1 cellular context compared by ENCODE assay signal in genomic region chr20:1777476-1777820, GRCh38.
A peak's percentile ranks its signal among the peaks of the same experiment; 100 is the strongest.
TF ChIP-seq lines count a peak whose summit lies in the region.

No MANE protein-coding gene starts in this region.

TF ChIP-seq in HepG2, 621 proteins besides CTCF, POLR2A, EP300 and RAD21 (continued from another document):
- TF ChIP-seq KIAA2018 (CRISPR knock-in tag; IDR thresholded peaks at IDR 0.05; ENCODE audit: borderline replicate concordance) (0 out of 2 replicates have a peak, but pooled peaks have one; percentile 44), ZNF414 (CRISPR knock-in tag; IDR thresholded peaks at IDR 0.05) (no peak), ZNF879 (CRISPR knock-in tag; IDR thresholded peaks at IDR 0.05) (0 out of 2 replicates have a peak, but pooled peaks have one; percentile 22), KDM1A (CRISPR knock-in tag; IDR thresholded peaks at IDR 0.05) (0 out of 2 replicates have a peak, but pooled peaks have one; percentile 3), ZNF33A (CRISPR knock-in tag; IDR thresholded peaks at IDR 0.05; ENCODE audit: borderline replicate concordance) (peak; percentile 10; the same call in 1 of the 2 replicates), FOXO4 (CRISPR knock-in tag; conservative IDR thresholded peaks at IDR 0.05) (0 out of 2 replicates have a peak, but pooled peaks have one; percentile 8), THAP7 (CRISPR knock-in tag; IDR thresholded peaks at IDR 0.05) (0 out of 2 replicates have a peak, but pooled peaks have one; percentile 8), TMF1 (CRISPR knock-in tag; IDR thresholded peaks at IDR 0.05; ENCODE audit: low read depth) (no peak), SNAPC5 (CRISPR knock-in tag; IDR thresholded peaks at IDR 0.05; ENCODE audit: borderline replicate concordance) (0 out of 2 replicates have a peak, but pooled peaks have one; percentile 1), CCDC6 (CRISPR knock-in tag; IDR thresholded peaks at IDR 0.05) (no peak), ZNF816 (CRISPR knock-in tag; IDR thresholded peaks at IDR 0.05; ENCODE audit: borderline replicate concordance) (0 out of 2 replicates have a peak, but pooled peaks have one; percentile 4)
TF ChIP-seq in HepG2: peak in this region for 11.
